In genomic region chr1:100188617-100189016, GRCh38 we compare ENCODE assay signal across 8 cellular contexts. TPM values are rescaled to one million over a fixed set of nuclear protein-coding genes. Genes with fewer than 3 reads are reported as not detected.
DNase-seq lines count a peak whose midpoint lies in the region; ATAC-seq, FAIRE-seq and TF ChIP-seq lines count a peak whose summit lies in the region.

No MANE protein-coding gene starts in this region.

- H3K36me3 ChIP-seq in neural progenitor cell (no peaks in the 10 kb centered on the region), ovary (no peaks in the 10 kb centered on the region), vagina (no peaks in the 10 kb centered on the region)

- H2AFZ ChIP-seq in neural progenitor cell (replicated peaks), result no peak overlapping the region

- peaks cover 5% of the 10 kb centered on the region for H3F3A ChIP-seq in neural progenitor cell (ENCODE audit: low read depth)

- FAIRE-seq in urothelium cell line (lab: Jason Lieb, UNC), result no peak

- no peaks in the 10 kb centered on the region for H3K27me3 Mint-ChIP-seq in neural progenitor cell (ENCODE audit: insufficient read depth, low read depth)

- H3K27ac Mint-ChIP-seq in neural progenitor cell, result no peak overlapping the region

- DNase-seq in COLO829 (ENCODE audit: low spot score) (peak; percentile 15), SHP77 (lab: John Stamatoyannopoulos, UW) (peak; percentile 19 to 44), iPS-NIHi11 (ENCODE audit: low spot score) (peak; percentile 41), neural progenitor cell (ENCODE audit: low spot score) (no peak), urothelium cell line (ENCODE audit: low spot score) (no peak), ovary (no peak), vagina (ENCODE audit: extremely low spot score in 2 of 2) (no peak)

- H3K4me1 Mint-ChIP-seq in neural progenitor cell, result peaks cover 4% of the 10 kb centered on the region

- no peak overlapping the region for H3K4me3 ChIP-seq in neural progenitor cell
- H3K4me3 ChIP-seq in ovary, result no peak overlapping the region
- H3K4me3 ChIP-seq in vagina, result no peak overlapping the region

- no peak overlapping the region for H3K9ac ChIP-seq in neural progenitor cell

- TF ChIP-seq CTCF in neural progenitor cell (IDR thresholded peaks at IDR 0.05) (no peak), ovary (IDR thresholded peaks at IDR 0.05) (no peak), vagina (IDR thresholded peaks at IDR 0.05) (no peak)

- H3K27ac ChIP-seq in neural progenitor cell (no peak overlapping the region), ovary (no peak overlapping the region), vagina (no peak overlapping the region)

- no peaks in the 10 kb centered on the region for H3K9me3 ChIP-seq in neural progenitor cell (ENCODE audit: low read depth)
- H3K9me3 ChIP-seq in ovary, result no peaks in the 10 kb centered on the region
- no peaks in the 10 kb centered on the region for H3K9me3 ChIP-seq in vagina

- H3K4me2 ChIP-seq in neural progenitor cell, result no peak overlapping the region

- intact Hi-C loops in ovary (cut with DNase I) (no loop called here), vagina (cut with DNase I) (no loop called here)

- H3K79me2 ChIP-seq in neural progenitor cell (ENCODE audit: low read depth), result no peaks in the 10 kb centered on the region

- no peak overlapping the region for H3K4me3 Mint-ChIP-seq in neural progenitor cell

- peaks cover 7% of the 10 kb centered on the region for H3K4me1 ChIP-seq in neural progenitor cell
- peaks cover 1% of the 10 kb centered on the region for H3K4me1 ChIP-seq in ovary (ENCODE audit: insufficient read depth)
- H3K4me1 ChIP-seq in vagina, result peaks cover 10% of the 10 kb centered on the region

- 7 to 13% (median 9%) methylated on average over 3 of the region's 3 CpGs for WGBS in ovary, 3 donors

- H3K9me3 Mint-ChIP-seq in neural progenitor cell, result no peaks in the 10 kb centered on the region

- TF ChIP-seq POLR2A in ovary (IDR thresholded peaks at IDR 0.05) (no peak), vagina (IDR thresholded peaks at IDR 0.05) (no peak)

- H3K27me3 ChIP-seq in neural progenitor cell, result no peaks in the 10 kb centered on the region
- H3K27me3 ChIP-seq in ovary, result no peaks in the 10 kb centered on the region
- H3K27me3 ChIP-seq in vagina, result no peaks in the 10 kb centered on the region

- no peak for TF ChIP-seq EP300 in ovary (IDR thresholded peaks at IDR 0.05)

- peaks cover 4% of the 10 kb centered on the region for H3K36me3 Mint-ChIP-seq in neural progenitor cell

- ATAC-seq in HG02870 (IDR thresholded peaks at IDR 0.05; ENCODE audit: unreplicated experiment), result peak; percentile 62

- H4K20me1 ChIP-seq in neural progenitor cell (ENCODE audit: low read depth), result no peaks in the 10 kb centered on the region

RNA-seq across cellular contexts. Expression of gene LRRC39, which starts 10.6 kb away (rescaled TPM):
- total RNA-seq in neural progenitor cell (ENCODE audit: low replicate concordance) (0.54 and 0.87 TPM in 2 replicates), ovary (1 to 10 TPM in 2 of 7 donors, under 1 TPM in 5; 0.18 to 1.9 (median 0.63) TPM), vagina (1.2 TPM)
- under 1 TPM; 0.57 to 0.58 TPM for polyA plus RNA-seq in ovary

RNA-seq across cellular contexts. Expression of gene TRMT13, which starts 55.7 kb away (rescaled TPM):
- 19.7 and 28.8 TPM in 2 replicates for total RNA-seq in neural progenitor cell (ENCODE audit: low replicate concordance)
- total RNA-seq in ovary, result 10 to 100 TPM; 10.5 to 23.3 (median 16.4) TPM
- 10 to 100 TPM in 1 of 2 donors, 1 to 10 TPM in 1; 10.0 to 16.8 TPM for polyA plus RNA-seq in ovary
- total RNA-seq in vagina, result 14.5 TPM

RNA-seq across cellular contexts. Expression of gene SASS6, which starts 55.9 kb away (rescaled TPM):
- total RNA-seq in neural progenitor cell (ENCODE audit: low replicate concordance) (16.7 and 31.7 TPM in 2 replicates), ovary (1 to 10 TPM; 2.0 to 3.6 (median 3.1) TPM), vagina (3.4 TPM)
- 1 to 10 TPM; 1.7 to 2.4 TPM for polyA plus RNA-seq in ovary

Comparison
In these comparisons a context has a peak if more than half of its experiments do, and no peak if none do; other contexts are left out.
1. DNase-seq: peak in COLO829 (single experiment), SHP77 (2 of 2) and iPS-NIHi11 (single experiment); none in neural progenitor cell (single experiment), urothelium cell line (single experiment), ovary (0 of 5) and vagina (0 of 2).